Comparison of ENCODE assay signal across 8 cellular contexts in the genomic region with DNA sequence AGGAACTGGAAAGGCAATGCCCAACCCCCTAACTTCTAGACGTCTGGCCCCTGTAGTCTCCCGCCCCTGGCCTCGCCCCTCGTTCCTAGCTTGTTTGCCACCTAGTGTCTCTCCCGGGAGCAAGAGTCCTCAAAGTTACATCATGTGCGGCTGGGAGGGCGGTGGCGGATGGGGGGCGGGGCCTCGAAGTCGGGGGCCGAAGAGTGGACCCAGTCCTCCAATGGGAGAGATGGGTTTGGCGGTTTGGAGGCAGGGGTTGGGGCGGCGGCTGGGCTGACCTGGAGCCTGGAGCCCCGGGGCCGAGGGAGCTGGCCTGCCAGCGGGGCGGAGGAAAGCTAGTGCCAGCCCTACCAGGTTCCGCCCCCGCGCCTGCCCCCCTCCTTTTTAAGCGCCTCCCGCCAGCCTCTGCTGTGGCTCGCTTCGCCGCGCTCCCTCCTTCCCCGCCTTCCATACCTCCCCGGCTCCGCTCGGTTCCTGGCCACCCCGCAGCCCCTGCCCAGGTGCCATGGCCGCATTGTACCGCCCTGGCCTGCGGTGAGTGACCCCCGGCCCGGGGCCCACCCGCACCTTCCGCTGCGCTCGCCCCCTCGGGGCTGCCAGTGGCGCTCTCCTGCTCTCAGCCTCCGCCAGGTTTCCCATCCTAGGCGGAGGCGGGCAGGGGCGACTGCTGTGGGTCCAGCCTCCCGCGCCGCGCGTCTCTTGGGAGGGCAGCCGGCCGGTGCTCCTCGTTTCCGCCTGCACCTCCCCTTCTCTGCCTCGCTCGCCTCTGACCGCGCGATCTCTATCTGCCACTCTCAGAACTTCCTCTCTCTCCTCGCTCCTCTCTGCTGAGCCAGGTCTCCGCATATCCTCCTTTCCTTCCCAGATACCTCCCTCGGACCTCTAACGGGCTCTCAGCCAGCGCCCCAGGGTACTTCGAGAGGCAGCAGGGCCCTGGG. TPM values are rescaled to one million over a fixed set of nuclear protein-coding genes. Genes with fewer than 3 reads are reported as not detected.
DNase-seq lines count a peak whose midpoint lies in the region; ATAC-seq and TF ChIP-seq lines count a peak whose summit lies in the region.

A gene (plus strand): TSS at position 411 of the 938 bp plus-strand sequence. CDS start 95 bp downstream, at position 506.

- intact Hi-C loops in T-helper 1 cell treated with Interleukin-12 subunit alpha and Interleukin-12 subunit beta and Interleukin-4 antibody, amounts not matched to agents 30 ng/mL and 1 ng/mL, for 36 hours (cut with micrococcal nuclease) = loop anchor here (1.0 to 5.0 kb wide), 13 partner anchors 13 to 338 kb away; a partner anchor contains a TSS
- intact Hi-C loops in aorta (cut with DNase I) = loop anchor here (1.0 to 5.0 kb wide), 2 partner anchors 14 to 82 kb away; no protein-coding TSS in a partner anchor

- ATAC-seq in HG02759 (IDR thresholded peaks at IDR 0.05; ENCODE audit: unreplicated experiment) = peak; percentile 49
- ATAC-seq in aorta (ENCODE audit: low FRiP score) = peak; percentile 95

- peak in 1 of 2 donors; percentile 32 for TF ChIP-seq CTCF in right atrium auricular region (IDR thresholded peaks at IDR 0.05)

- 1% methylated on average over 49 to 68 of the region's 68 CpGs for WGBS in aorta, 2 donors

- peaks cover 0 to 22% of the 10 kb centered on the region in 2 donors for H3K4me1 ChIP-seq in right atrium auricular region
- no peaks in the 10 kb centered on the region for H3K4me1 ChIP-seq in aorta (ENCODE audit: control insufficient read depth in 1 of 2, insufficient read depth in 2 of 2, low read length in 2 of 2)

- H3K27ac ChIP-seq in right atrium auricular region (peak within 1 kb of the TSS; percentile 91 to 95), aorta (ENCODE audit: low read depth in 1 of 2, low read length in 2 of 2) (peak within 1 kb of the TSS in 1 of 2 donors; percentile 46)

- DNase-seq in NCI-H1436 (lab: John Stamatoyannopoulos, UW) (peak; percentile 89), amniotic stem cell (lab: John Stamatoyannopoulos, UW) (peak; percentile 82), right atrium auricular region (ENCODE audit: low spot score) (peak; percentile 96), putamen (ENCODE audit: low spot score) (peak; percentile 54), aorta (peak; percentile 97)

- no peaks in the 10 kb centered on the region for H3K9me3 ChIP-seq in right atrium auricular region
- H3K9me3 ChIP-seq in aorta (ENCODE audit: control insufficient read depth, low read length) = no peaks in the 10 kb centered on the region

- H3K36me3 ChIP-seq in right atrium auricular region (no peaks in the 10 kb centered on the region), aorta (ENCODE audit: control insufficient read depth in 1 of 2, insufficient read depth in 2 of 2, low read length in 1 of 2) (no peaks in the 10 kb centered on the region)

- H3K4me3 ChIP-seq in GM08714 (ENCODE audit: low read length) (peak within 1 kb of the TSS; percentile 87), right atrium auricular region (peak within 1 kb of the TSS; percentile 70 to 91), aorta (ENCODE audit: low read length in 2 of 2) (peak within 1 kb of the TSS; percentile 31 to 56)

- H3K27me3 ChIP-seq in right atrium auricular region (no peaks in the 10 kb centered on the region), aorta (ENCODE audit: control insufficient read depth in 1 of 2, insufficient read depth in 2 of 2, low read length in 1 of 2) (no peaks in the 10 kb centered on the region)

RNA-seq across cellular contexts. Expression of the gene that starts here (rescaled TPM):
- total RNA-seq in T-helper 1 cell treated with Interleukin-12 subunit alpha and Interleukin-12 subunit beta and Interleukin-4 antibody, amounts not matched to agents 30 ng/mL and 1 ng/mL, for 36 hours = 46.1 and 51.2 TPM in 2 replicates
- total RNA-seq in right atrium auricular region (10 to 100 TPM in 1 of 2 donors, 1 to 10 TPM in 1; 1.8 to 10.7 TPM), aorta (10 to 100 TPM; 19.6 to 22.5 TPM)
- polyA plus RNA-seq in aorta = 10 to 100 TPM; 14.7 to 82.5 TPM
